In genomic region chr7:53628775-53629174, GRCh38 we compare ENCODE assay signal across 9 cellular contexts.
"Had no signal": no experiment of that assay in that cellular context is flagged by ENCODE, and none has a peak within 500 bp of the region (broad histone marks: within the 10 kb centered on the region; RNA-seq: fewer than 3 reads in every experiment).

No MANE protein-coding gene starts in this region.

- H3K27ac ChIP-seq: GM23248, KMS-11 had no signal

- FAIRE-seq: HTR-8/SVneo had no signal

- H3K4me3 Mint-ChIP-seq: HFFc6 had no signal

- H3K4me1 ChIP-seq: HAP-1 had no signal

- H3K4me3 ChIP-seq: GM23248, HAP-1 had no signal

- H3K27ac Mint-ChIP-seq: HFFc6 had no signal

- H2AFZ ChIP-seq: GM23248 had no signal

- H3K9ac ChIP-seq: GM23248, KMS-11 had no signal

- H3K4me2 ChIP-seq: KMS-11 had no signal

- H3K9me3 ChIP-seq: HAP-1 had no signal

- DNase-seq: GM23248, H7, HFFc6, Karpas-422, KBM-7 had no signal

- H3K36me3 ChIP-seq: HAP-1 had no signal

- ATAC-seq: HCT116 had no signal
